Comparison of ENCODE assay signal across 30 cellular contexts in genomic region chr13:54884645-54885044, GRCh38.
"Had no signal": no experiment of that assay in that cellular context is flagged by ENCODE, and none has a peak within 500 bp of the region (broad histone marks: within the 10 kb centered on the region; RNA-seq: fewer than 3 reads in every experiment).

No MANE protein-coding gene starts in this region.

- H3K4me3 Mint-ChIP-seq: immature natural killer cell; naive thymus-derived CD8-positive, alpha-beta T cell; nephron; neural crest cell; stimulated activated naive B cell treated with anti-CD40 and anti-IgM and Interleukin-4, amounts not matched to agents 10 μg/mL and 1 μg/mL and 100 μg/mL, for 72 hours had no signal

- H3K36me3 ChIP-seq: left lung, lower lobe of right lung, pancreas, prostate gland, stomach, thyroid gland, transverse colon, upper lobe of right lung had no signal

- H3K27ac Mint-ChIP-seq: immature natural killer cell; naive thymus-derived CD8-positive, alpha-beta T cell; nephron; stimulated activated naive B cell treated with anti-CD40 and anti-IgM and Interleukin-4, amounts not matched to agents 10 μg/mL and 1 μg/mL and 100 μg/mL, for 72 hours had no signal

- H3K27me3 Mint-ChIP-seq: naive thymus-derived CD8-positive, alpha-beta T cell; stimulated activated naive B cell treated with anti-CD40 and anti-IgM and Interleukin-4, amounts not matched to agents 10 μg/mL and 1 μg/mL and 100 μg/mL, for 72 hours had no signal

- H3K4me3 ChIP-seq: left lung, lower lobe of right lung, pancreas, prostate gland, skin epidermis, stomach, testis, thyroid gland, transverse colon, upper lobe of right lung had no signal

- H3K4me1 Mint-ChIP-seq: immature natural killer cell; naive thymus-derived CD8-positive, alpha-beta T cell; nephron; neural crest cell; stimulated activated naive B cell treated with anti-CD40 and anti-IgM and Interleukin-4, amounts not matched to agents 10 μg/mL and 1 μg/mL and 100 μg/mL, for 72 hours had no signal

- ATAC-seq: left colon; left lung; lower lobe of right lung; naive thymus-derived CD8-positive, alpha-beta T cell; pancreas; right cardiac atrium; sciatic nerve; stimulated activated naive B cell treated with anti-CD40 and anti-IgM and Interleukin-4, amounts not matched to agents 10 μg/mL and 1 μg/mL and 100 μg/mL, for 72 hours; stimulated activated naive CD8-positive, alpha-beta T cell treated with anti-CD3 and anti-CD28 coated beads, Interleukin-15, Interleukin-2, amounts not matched to agents 100 U/mL and 50 U/mL, for 24 hours; upper lobe of right lung had no signal

- H3K27ac ChIP-seq: left lung, lower lobe of right lung, pancreas, prostate gland, skin epidermis, stomach, testis, thyroid gland, transverse colon, upper lobe of right lung had no signal

- H3K27me3 ChIP-seq: left lung, pancreas, stomach, testis, thyroid gland, transverse colon, upper lobe of right lung had no signal

- H3K9me3 ChIP-seq: lower lobe of right lung, pancreas, prostate gland, stomach, testis, thyroid gland, upper lobe of right lung had no signal

- H3K4me1 ChIP-seq: left lung, lower lobe of right lung, pancreas, prostate gland, stomach, testis, thyroid gland, transverse colon, upper lobe of right lung had no signal

- DNase-seq: hypothalamus; immature natural killer cell; kidney; left colon; left lung; lower lobe of right lung; mammary epithelial cell; mesenchymal stem cell; naive thymus-derived CD8-positive, alpha-beta T cell; nucleus accumbens; pancreas; posterior cingulate gyrus; retina; right cardiac atrium; stimulated activated CD4-positive, alpha-beta T cell treated with anti-CD3 and anti-CD28 coated beads, Interleukin-12 subunit alpha, Interleukin-12 subunit beta, amount 100 ng/mL, for 4 hours; stimulated activated CD4-positive, alpha-beta T cell treated with anti-CD3 and anti-CD28 coated beads, Interleukin-15, amount 100 ng/mL, for 24 hours; stimulated activated CD4-positive, alpha-beta T cell treated with anti-CD3 and anti-CD28 coated beads, Interleukin-2, amount 100 ng/mL, for 24 hours; stimulated activated CD4-positive, alpha-beta T cell treated with anti-CD3 and anti-CD28 coated beads, Interleukin-4, amount 100 ng/mL, for 1 hour; stimulated activated naive B cell treated with anti-CD40 and anti-IgM and Interleukin-4, amounts not matched to agents 10 μg/mL and 1 μg/mL and 100 μg/mL, for 72 hours; stimulated activated naive CD8-positive, alpha-beta T cell treated with anti-CD3 and anti-CD28 coated beads, Interleukin-15, Interleukin-2, amounts not matched to agents 100 U/mL and 50 U/mL, for 24 hours; stomach; testis; thyroid gland; transverse colon; upper lobe of right lung had no signal

- H3K9me3 Mint-ChIP-seq: nephron had no signal

- H3K36me3 Mint-ChIP-seq: immature natural killer cell; naive thymus-derived CD8-positive, alpha-beta T cell; stimulated activated naive B cell treated with anti-CD40 and anti-IgM and Interleukin-4, amounts not matched to agents 10 μg/mL and 1 μg/mL and 100 μg/mL, for 72 hours had no signal
